Comparison of ENCODE assay signal across 8 cellular contexts in the genomic region with DNA sequence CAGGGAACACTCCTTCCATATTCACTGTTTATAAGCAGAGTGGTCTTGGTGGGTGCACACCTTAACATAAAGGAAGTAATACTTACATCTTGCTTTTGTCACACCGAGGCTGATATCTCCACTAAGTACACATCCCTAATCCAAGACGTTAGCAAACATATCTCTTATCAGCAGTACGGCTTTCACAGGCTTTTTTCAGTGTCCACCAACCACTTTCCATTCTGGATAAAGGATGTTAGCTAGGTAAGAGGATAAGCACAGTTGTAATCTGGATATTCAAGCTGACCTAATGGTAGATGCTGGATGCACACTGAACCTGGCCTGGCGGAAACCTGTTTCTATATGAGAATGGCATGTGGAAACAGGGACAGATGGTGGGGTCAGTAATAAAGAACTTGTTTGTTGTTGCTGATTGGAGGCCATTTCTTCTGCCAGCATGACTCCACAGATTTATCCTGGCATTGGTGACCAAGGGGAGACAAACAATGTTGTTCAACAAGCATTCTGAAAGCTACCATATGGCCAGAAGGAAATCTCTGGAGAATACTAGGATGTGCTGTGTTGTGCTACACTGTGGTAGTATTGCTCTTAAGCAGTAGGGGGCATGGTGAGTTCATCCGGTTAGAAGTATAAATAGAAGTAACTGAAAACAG.
DNase-seq lines count a peak whose midpoint lies in the region; ATAC-seq and TF ChIP-seq lines count a peak whose summit lies in the region.

No MANE protein-coding gene starts in this region.

- TF ChIP-seq POLR2A in Peyer's patch (IDR thresholded peaks at IDR 0.05) = no peak

- H3K9me3 ChIP-seq in Peyer's patch (no peaks in the 10 kb centered on the region), aorta (ENCODE audit: control insufficient read depth, low read length) (no peaks in the 10 kb centered on the region)

- TF ChIP-seq CTCF in GM12865 (IDR thresholded peaks at IDR 0.05; ENCODE audit: insufficient read depth, low read depth, low read length, missing control alignments) (peak; percentile 69), HFF-Myc (IDR thresholded peaks at IDR 0.05; ENCODE audit: low read depth, low read length, missing control alignments) (peak; percentile 63), Peyer's patch (IDR thresholded peaks at IDR 0.05) (peak in 4 of 6 experiments; percentile 47 to 75 (median 63)), dorsolateral prefrontal cortex (IDR thresholded peaks at IDR 0.05 in 54 of 56, conservative IDR thresholded peaks at IDR 0.05 in 2 of 56; ENCODE audit: low read depth in 1 of 56, partially characterized antibody in 56 of 56) (peak; percentile 21 to 82 (median 71))

- H3K4me1 ChIP-seq in Peyer's patch = no peaks in the 10 kb centered on the region
- no peaks in the 10 kb centered on the region for H3K4me1 ChIP-seq in aorta (ENCODE audit: control insufficient read depth in 1 of 2, insufficient read depth in 2 of 2, low read length in 2 of 2)

- ATAC-seq in aorta (ENCODE audit: low FRiP score) = peak; percentile 59

- H3K36me3 ChIP-seq in Peyer's patch (no peaks in the 10 kb centered on the region), aorta (ENCODE audit: control insufficient read depth in 1 of 2, insufficient read depth in 2 of 2, low read length in 1 of 2) (no peaks in the 10 kb centered on the region)

- in situ Hi-C loops in ACHN (cut with HindIII; ENCODE audit: low pct_ligation_motif_present, low pct_unique_long_range_greater_than_20kb, low sequenced_read_pairs) = no loop called here

- H3K4me3 ChIP-seq in GM12865 (ENCODE audit: low read depth, low read length) = no peak overlapping the region
- H3K4me3 ChIP-seq in HFF-Myc (replicated peaks; ENCODE audit: low read depth, low read length) = no peak overlapping the region
- no peak overlapping the region for H3K4me3 ChIP-seq in Peyer's patch
- H3K4me3 ChIP-seq in dorsolateral prefrontal cortex = peak overlapping the region in 26 of 59 donors; percentile 10 to 46 (median 30)
- H3K4me3 ChIP-seq in aorta (ENCODE audit: low read length in 2 of 2) = no peak overlapping the region

- intact Hi-C loops in dorsolateral prefrontal cortex (cut with DNase I) (loop anchor here in 1 of 2 donors (10.0 kb wide), 1 partner anchor 367 kb away; no protein-coding TSS in a partner anchor), aorta (cut with DNase I) (loop anchor here in 1 of 2 donors (10.0 kb wide), 1 partner anchor 917 kb away; no protein-coding TSS in a partner anchor)

- WGBS in aorta, 2 donors = 50 to 53% methylated on average over 5 of the region's 5 CpGs

- H3K27me3 ChIP-seq in Peyer's patch (no peaks in the 10 kb centered on the region), dorsolateral prefrontal cortex (no peaks in the 10 kb centered on the region), aorta (ENCODE audit: control insufficient read depth in 1 of 2, insufficient read depth in 2 of 2, low read length in 1 of 2) (no peaks in the 10 kb centered on the region)

- DNase-seq in ACHN (peak; percentile 70), GM12865 (ENCODE audit: low read depth) (peak; percentile 72), HFF-Myc (ENCODE audit: extremely low read depth, low read depth) (peak; percentile 80), M059J (ENCODE audit: low read depth) (peak; percentile 73), Peyer's patch (peak in 1 of 3 donors; percentile 46), dorsolateral prefrontal cortex (peak in 3 of 10 donors; percentile 9 to 33 (median 25)), medulla oblongata (ENCODE audit: extremely low spot score) (peak; percentile 86), aorta (no peak)

- H3K27ac ChIP-seq in Peyer's patch (no peak overlapping the region), dorsolateral prefrontal cortex (peak overlapping the region in 55 of 59 donors; percentile 7 to 86 (median 60)), aorta (ENCODE audit: low read depth in 1 of 2, low read length in 2 of 2) (no peak overlapping the region)

Comparison
In these comparisons a context has a peak if more than half of its experiments do, and no peak if none do; other contexts are left out.
1. DNase-seq: peak in ACHN (single experiment), GM12865 (single experiment), HFF-Myc (single experiment), M059J (single experiment) and medulla oblongata (single experiment); none in aorta (0 of 2).
2. H3K27ac ChIP-seq: peak in dorsolateral prefrontal cortex (55 of 59); none in Peyer's patch (0 of 4) and aorta (0 of 2).
3. Peak in every context shown above with its lines, with median percentiles within 50 percentile points of each other: CTCF ChIP-seq.